20 cellular contexts compared by ENCODE assay signal in genomic region chr5:37710965-37711364, GRCh38.
A peak's percentile ranks its signal among the peaks of the same experiment; 100 is the strongest.
DNase-seq lines count a peak whose midpoint lies in the region; ATAC-seq, FAIRE-seq and TF ChIP-seq lines count a peak whose summit lies in the region.
"Had no signal": no experiment of that assay in that cellular context is flagged by ENCODE, and none has a peak within 500 bp of the region (broad histone marks: within the 10 kb centered on the region; RNA-seq: fewer than 3 reads in every experiment).

No MANE protein-coding gene starts in this region.

- TF ChIP-seq EP300 in stomach (IDR thresholded peaks at IDR 0.05): no peak

- peak; percentile 83 to 94 (median 92) for ATAC-seq in psoas muscle
- no peak for ATAC-seq in activated T-cell treated with anti-CD3 and anti-CD28 coated beads, Interleukin-2, amount 50 U/mL, for 4 hours
- ATAC-seq: lower lobe of right lung, sciatic nerve had no signal

- TF ChIP-seq CTCF in astrocyte (IDR thresholded peaks at IDR 0.05; ENCODE audit: insufficient read depth, low read depth, low read length) (no peak), psoas muscle (IDR thresholded peaks at IDR 0.05) (no peak), stomach (IDR thresholded peaks at IDR 0.05) (no peak), RWPE1 (conservative IDR thresholded peaks at IDR 0.05; ENCODE audit: low read depth) (no peak)

- peak; percentile 40 for DNase-seq in ELR (ENCODE audit: low read depth)
- DNase-seq in HTR-8/SVneo (ENCODE audit: insufficient read length, low spot score): no peak
- DNase-seq in astrocyte (ENCODE audit: low read depth): peak; percentile 14
- DNase-seq in psoas muscle: no peak
- no peak for DNase-seq in activated T-cell treated with anti-CD3 and anti-CD28 coated beads, Interleukin-2, amount 50 U/mL, for 4 hours
- DNase-seq in stomach: no peak
- no peak for DNase-seq in RWPE1 (ENCODE audit: low spot score)
- DNase-seq: activated CD4-positive, alpha-beta T cell treated with anti-CD3 and anti-CD28 coated beads, Interleukin-2, amount 10 ng/mL, durations not matched to agents 7 days and 5 days; activated naive CD8-positive, alpha-beta T cell treated with anti-CD3 and anti-CD28 coated beads, Interleukin-2, amount 10 ng/mL, durations not matched to agents 7 days and 5 days; activated T-cell treated with anti-CD3 and anti-CD28 coated beads, Interleukin-2, amount 50 U/mL, for 24 hours; COR-L47; head of caudate nucleus; lower lobe of right lung; MG63; NCI-H2029 treated with DMSO at 0.1 percent for 48 hours; occipital lobe had no signal

- H3K36me3 Mint-ChIP-seq in astrocyte (ENCODE audit: low read depth, unreplicated experiment): no peaks in the 10 kb centered on the region
- H3K36me3 Mint-ChIP-seq in activated T-cell treated with anti-CD3 and anti-CD28 coated beads, Interleukin-2, amount 50 U/mL, for 4 hours (ENCODE audit: insufficient read depth): peaks cover 16% of the 10 kb centered on the region

- TF ChIP-seq POLR2A in stomach (IDR thresholded peaks at IDR 0.05): no peak

- H3K79me2 ChIP-seq in astrocyte (ENCODE audit: insufficient read depth, low read length): no peaks in the 10 kb centered on the region

- no peak overlapping the region for H3K9ac ChIP-seq in astrocyte (ENCODE audit: low read length)

- H3K4me2 ChIP-seq in astrocyte (ENCODE audit: low read length): no peak overlapping the region

- H3K27me3 Mint-ChIP-seq in astrocyte (ENCODE audit: low read depth, unreplicated experiment): no peaks in the 10 kb centered on the region
- no peaks in the 10 kb centered on the region for H3K27me3 Mint-ChIP-seq in activated T-cell treated with anti-CD3 and anti-CD28 coated beads, Interleukin-2, amount 50 U/mL, for 4 hours (ENCODE audit: low read depth)
- H3K27me3 Mint-ChIP-seq: activated CD4-positive, alpha-beta T cell treated with anti-CD3 and anti-CD28 coated beads, Interleukin-2, amount 10 ng/mL, durations not matched to agents 7 days and 5 days; activated naive CD8-positive, alpha-beta T cell treated with anti-CD3 and anti-CD28 coated beads, Interleukin-2, amount 10 ng/mL, durations not matched to agents 7 days and 5 days; activated T-cell treated with anti-CD3 and anti-CD28 coated beads, Interleukin-2, amount 50 U/mL, for 24 hours had no signal

- no peak overlapping the region for H3K27ac Mint-ChIP-seq in astrocyte (ENCODE audit: unreplicated experiment)
- H3K27ac Mint-ChIP-seq: activated CD4-positive, alpha-beta T cell treated with anti-CD3 and anti-CD28 coated beads, Interleukin-2, amount 10 ng/mL, durations not matched to agents 7 days and 5 days; activated naive CD8-positive, alpha-beta T cell treated with anti-CD3 and anti-CD28 coated beads, Interleukin-2, amount 10 ng/mL, durations not matched to agents 7 days and 5 days; activated T-cell treated with anti-CD3 and anti-CD28 coated beads, Interleukin-2, amount 50 U/mL, for 24 hours had no signal

- H3K4me3 ChIP-seq in astrocyte (ENCODE audit: insufficient read depth, low read depth, low read length) (no peak overlapping the region), psoas muscle (no peak overlapping the region), stomach (no peak overlapping the region)
- H3K4me3 ChIP-seq: cardiac muscle cell, esophagus muscularis mucosa, lower lobe of right lung, MG63, vagina had no signal

- H3K36me3 ChIP-seq in astrocyte (ENCODE audit: insufficient read depth, low read length) (no peaks in the 10 kb centered on the region), psoas muscle (ENCODE audit: insufficient read depth in 1 of 2, low read depth in 1 of 2) (no peaks in the 10 kb centered on the region), stomach (no peaks in the 10 kb centered on the region)
- H3K36me3 ChIP-seq: cardiac muscle cell, esophagus muscularis mucosa, lower lobe of right lung, MG63, vagina had no signal

- H4K20me1 ChIP-seq in astrocyte (ENCODE audit: insufficient read depth, low read length): no peaks in the 10 kb centered on the region

- no peaks in the 10 kb centered on the region for H3K9me3 Mint-ChIP-seq in astrocyte (ENCODE audit: unreplicated experiment)
- no peaks in the 10 kb centered on the region for H3K9me3 Mint-ChIP-seq in activated T-cell treated with anti-CD3 and anti-CD28 coated beads, Interleukin-2, amount 50 U/mL, for 4 hours
- H3K9me3 Mint-ChIP-seq: activated CD4-positive, alpha-beta T cell treated with anti-CD3 and anti-CD28 coated beads, Interleukin-2, amount 10 ng/mL, durations not matched to agents 7 days and 5 days; activated naive CD8-positive, alpha-beta T cell treated with anti-CD3 and anti-CD28 coated beads, Interleukin-2, amount 10 ng/mL, durations not matched to agents 7 days and 5 days; activated T-cell treated with anti-CD3 and anti-CD28 coated beads, Interleukin-2, amount 50 U/mL, for 24 hours had no signal

- 59 to 62% (median 60%) methylated on average over 2 of the region's 2 CpGs for WGBS in psoas muscle, 3 donors
- WGBS in stomach, 5 donors: 83 to 96% (median 90%) methylated on average over 2 of the region's 2 CpGs

- no peaks in the 10 kb centered on the region for H3K27me3 ChIP-seq in astrocyte (ENCODE audit: insufficient read depth, low read length)
- no peaks in the 10 kb centered on the region for H3K27me3 ChIP-seq in psoas muscle (ENCODE audit: insufficient read depth in 3 of 3, low read length in 2 of 3)
- no peaks in the 10 kb centered on the region for H3K27me3 ChIP-seq in stomach
- H3K27me3 ChIP-seq: cardiac muscle cell, esophagus muscularis mucosa, MG63, vagina had no signal

- FAIRE-seq in HTR-8/SVneo (lab: Jason Lieb, UNC) (peak; percentile 55), astrocyte (lab: Jason Lieb, UNC) (peak; percentile 37)

- no peaks in the 10 kb centered on the region for H3K9me3 ChIP-seq in astrocyte (ENCODE audit: insufficient read depth, low read depth, low read length)
- H3K9me3 ChIP-seq in psoas muscle: no peaks in the 10 kb centered on the region
- no peaks in the 10 kb centered on the region for H3K9me3 ChIP-seq in stomach
- H3K9me3 ChIP-seq: esophagus muscularis mucosa, lower lobe of right lung, MG63, vagina had no signal

- POLR2A ChIA-PET in RWPE1 (lab: Yijun Ruan, JAX; ENCODE audit: low non-redundant PET): no interaction called here

- H3K4me1 Mint-ChIP-seq in astrocyte (ENCODE audit: low read depth, unreplicated experiment): peaks cover 19% of the 10 kb centered on the region
- H3K4me1 Mint-ChIP-seq in activated T-cell treated with anti-CD3 and anti-CD28 coated beads, Interleukin-2, amount 50 U/mL, for 4 hours (ENCODE audit: low read depth): no peaks in the 10 kb centered on the region
- H3K4me1 Mint-ChIP-seq: activated CD4-positive, alpha-beta T cell treated with anti-CD3 and anti-CD28 coated beads, Interleukin-2, amount 10 ng/mL, durations not matched to agents 7 days and 5 days; activated naive CD8-positive, alpha-beta T cell treated with anti-CD3 and anti-CD28 coated beads, Interleukin-2, amount 10 ng/mL, durations not matched to agents 7 days and 5 days had no signal

- CTCF ChIA-PET in RWPE1 (lab: Yijun Ruan, JAX): no interaction called here

- intact Hi-C loops in psoas muscle (cut with DNase I): no loop called here
- intact Hi-C loops in stomach (cut with DNase I; ENCODE audit: low total_unique reads): no loop called here

- H3K27ac ChIP-seq in astrocyte (ENCODE audit: low read depth, low read length) (no peak overlapping the region), psoas muscle (peak overlapping the region; percentile 68), stomach (no peak overlapping the region), RWPE1 (no peak overlapping the region)
- H3K27ac ChIP-seq: cardiac muscle cell, esophagus muscularis mucosa, lower lobe of right lung, vagina had no signal

- H2AFZ ChIP-seq in astrocyte (ENCODE audit: low read depth, low read length): no peak overlapping the region

- peaks cover 3% of the 10 kb centered on the region for H3K4me1 ChIP-seq in astrocyte (ENCODE audit: insufficient read depth, low read length)
- H3K4me1 ChIP-seq in psoas muscle: peaks cover 20% of the 10 kb centered on the region
- H3K4me1 ChIP-seq in stomach: no peaks in the 10 kb centered on the region
- H3K4me1 ChIP-seq: lower lobe of right lung, vagina had no signal

- no peak overlapping the region for H3K4me3 Mint-ChIP-seq in astrocyte (ENCODE audit: unreplicated experiment)
- no peak overlapping the region for H3K4me3 Mint-ChIP-seq in activated T-cell treated with anti-CD3 and anti-CD28 coated beads, Interleukin-2, amount 50 U/mL, for 4 hours
- H3K4me3 Mint-ChIP-seq: activated CD4-positive, alpha-beta T cell treated with anti-CD3 and anti-CD28 coated beads, Interleukin-2, amount 10 ng/mL, durations not matched to agents 7 days and 5 days; activated naive CD8-positive, alpha-beta T cell treated with anti-CD3 and anti-CD28 coated beads, Interleukin-2, amount 10 ng/mL, durations not matched to agents 7 days and 5 days; activated T-cell treated with anti-CD3 and anti-CD28 coated beads, Interleukin-2, amount 50 U/mL, for 24 hours had no signal

Comparison
In these comparisons a context has a peak if more than half of its experiments do, and no peak if none do; other contexts are left out.
1. DNase-seq: peak in ELR (single experiment) and astrocyte (single experiment); none in HTR-8/SVneo (single experiment), psoas muscle (0 of 2), activated T-cell treated with anti-CD3 and anti-CD28 coated beads, Interleukin-2, amount 50 U/mL, for 4 hours (single experiment), stomach (single experiment) and RWPE1 (single experiment).
2. ATAC-seq: peak in psoas muscle (4 of 4); none in activated T-cell treated with anti-CD3 and anti-CD28 coated beads, Interleukin-2, amount 50 U/mL, for 4 hours (0 of 2).